In the genomic region with DNA sequence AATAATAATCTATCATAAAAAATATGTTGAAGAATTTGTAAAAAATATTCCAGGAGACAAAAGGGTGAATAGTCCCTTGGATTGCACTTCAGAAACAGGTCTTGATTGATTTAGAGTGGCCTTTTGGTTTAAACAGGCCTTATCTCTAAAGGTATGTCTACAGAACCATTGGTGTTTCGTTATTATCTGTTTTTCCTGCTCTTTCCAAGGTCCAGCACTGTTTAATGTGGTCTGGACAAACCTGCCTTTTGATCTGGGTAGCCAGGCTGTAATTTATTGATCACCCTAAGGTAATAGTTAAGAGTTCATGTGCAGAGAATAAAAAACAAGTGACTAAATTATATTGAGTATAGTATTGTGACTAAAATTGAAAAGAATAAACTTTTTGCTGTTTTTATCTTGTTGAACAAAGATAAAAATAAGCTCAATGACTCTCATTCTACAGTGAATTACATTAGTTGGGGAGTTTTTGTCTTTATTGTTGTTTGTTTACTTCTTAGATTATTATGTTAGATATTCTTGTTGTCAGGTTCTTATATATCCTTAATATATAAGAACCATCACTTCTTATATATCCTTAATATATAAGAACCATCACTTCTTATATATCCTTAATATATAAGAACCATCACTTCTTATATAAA, we compare ENCODE assay signal across 16 cellular contexts. TPM values are rescaled to one million over a fixed set of nuclear protein-coding genes. Genes with fewer than 3 reads are reported as not detected.
"Had no signal": no experiment of that assay in that cellular context is flagged by ENCODE, and none has a peak within 500 bp of the region (broad histone marks: within the 10 kb centered on the region; RNA-seq: fewer than 3 reads in every experiment).

No MANE protein-coding gene starts in this region.

- H3K4me3 ChIP-seq: lower lobe of right lung, prostate gland, sigmoid colon, upper lobe of left lung had no signal

- DNase-seq: activated B cell treated with CpG ODN at 0.5 μM for 24 hours; activated CD4-positive, alpha-beta T cell treated with anti-CD3 and anti-CD28 coated beads, Interleukin-2, amount 10 ng/mL, durations not matched to agents 24 days and 14 days; activated naive CD4-positive, alpha-beta T cell treated with Interleukin-2 at 50 U/mL for 16 hours; effector memory CD8-positive, alpha-beta T cell; lower lobe of right lung; naive thymus-derived CD4-positive, alpha-beta T cell; sigmoid colon; stimulated activated CD4-positive, alpha-beta T cell treated with anti-CD3 and anti-CD28 coated beads, Interleukin-4, amount 100 ng/mL, for 1 hour; stimulated activated CD8-positive, alpha-beta memory T cell treated with anti-CD3 and anti-CD28 coated beads, Interleukin-4, amount 100 ng/mL, for 48 hours; upper lobe of left lung had no signal

- H3K4me1 Mint-ChIP-seq: activated B cell treated with CpG ODN at 0.5 μM for 24 hours; activated CD4-positive, alpha-beta T cell treated with anti-CD3 and anti-CD28 coated beads, Interleukin-2, amount 10 ng/mL, durations not matched to agents 24 days and 14 days had no signal

- H3K9me3 ChIP-seq: lower lobe of right lung, prostate gland, sigmoid colon, upper lobe of left lung had no signal

- H3K27ac ChIP-seq: lower lobe of right lung, prostate gland, sigmoid colon, upper lobe of left lung had no signal

- ATAC-seq: naive thymus-derived CD4-positive, alpha-beta T cell had no signal

- H3K27ac Mint-ChIP-seq: activated B cell treated with CpG ODN at 0.5 μM for 24 hours; activated CD4-positive, alpha-beta T cell treated with anti-CD3 and anti-CD28 coated beads, Interleukin-2, amount 10 ng/mL, durations not matched to agents 24 days and 14 days; dendritic cell treated with granulocyte-macrophage colony-stimulating factor and Interleukin-4, amounts not matched to agents 40 ng/mL and 50 ng/mL, for 4 days; naive thymus-derived CD4-positive, alpha-beta T cell; stimulated activated naive CD8-positive, alpha-beta T cell treated with anti-CD3 and anti-CD28 coated beads, Interleukin-15, Interleukin-2, amounts not matched to agents 100 ng/mL and 50 ng/mL, for 24 hours; T-helper 1 cell treated with Interleukin-12 subunit alpha and Interleukin-12 subunit beta and Interleukin-4 antibody, amounts not matched to agents 30 μg/mL and 1 μg/mL, for 36 hours had no signal

- H3K4me1 ChIP-seq: lower lobe of right lung, prostate gland had no signal

- H3K36me3 ChIP-seq: lower lobe of right lung, prostate gland, sigmoid colon, upper lobe of left lung had no signal

- H3K4me3 Mint-ChIP-seq: activated B cell treated with CpG ODN at 0.5 μM for 24 hours; activated CD4-positive, alpha-beta T cell treated with anti-CD3 and anti-CD28 coated beads, Interleukin-2, amount 10 ng/mL, durations not matched to agents 24 days and 14 days; dendritic cell treated with granulocyte-macrophage colony-stimulating factor and Interleukin-4, amounts not matched to agents 40 ng/mL and 50 ng/mL, for 4 days; effector memory CD8-positive, alpha-beta T cell; naive thymus-derived CD4-positive, alpha-beta T cell; stimulated activated naive CD8-positive, alpha-beta T cell treated with anti-CD3 and anti-CD28 coated beads, Interleukin-15, Interleukin-2, amounts not matched to agents 100 ng/mL and 50 ng/mL, for 24 hours; T-helper 1 cell treated with Interleukin-12 subunit alpha and Interleukin-12 subunit beta and Interleukin-4 antibody, amounts not matched to agents 30 μg/mL and 1 μg/mL, for 36 hours had no signal

- H3K9me3 Mint-ChIP-seq: activated B cell treated with CpG ODN at 0.5 μM for 24 hours; activated CD4-positive, alpha-beta T cell treated with anti-CD3 and anti-CD28 coated beads, Interleukin-2, amount 10 ng/mL, durations not matched to agents 24 days and 14 days; dendritic cell treated with granulocyte-macrophage colony-stimulating factor and Interleukin-4, amounts not matched to agents 40 ng/mL and 50 ng/mL, for 4 days; effector memory CD8-positive, alpha-beta T cell; naive thymus-derived CD4-positive, alpha-beta T cell; stimulated activated naive CD8-positive, alpha-beta T cell treated with anti-CD3 and anti-CD28 coated beads, Interleukin-15, Interleukin-2, amounts not matched to agents 100 ng/mL and 50 ng/mL, for 24 hours; T-helper 1 cell treated with Interleukin-12 subunit alpha and Interleukin-12 subunit beta and Interleukin-4 antibody, amounts not matched to agents 30 μg/mL and 1 μg/mL, for 36 hours had no signal

- H3K36me3 Mint-ChIP-seq: naive thymus-derived CD4-positive, alpha-beta T cell had no signal

- H3K27me3 Mint-ChIP-seq: activated B cell treated with CpG ODN at 0.5 μM for 24 hours; dendritic cell treated with granulocyte-macrophage colony-stimulating factor and Interleukin-4, amounts not matched to agents 40 ng/mL and 50 ng/mL, for 4 days; effector memory CD8-positive, alpha-beta T cell; stimulated activated naive CD8-positive, alpha-beta T cell treated with anti-CD3 and anti-CD28 coated beads, Interleukin-15, Interleukin-2, amounts not matched to agents 100 ng/mL and 50 ng/mL, for 24 hours had no signal

- H3K27me3 ChIP-seq: sigmoid colon, upper lobe of left lung had no signal

RNA-seq across cellular contexts. Expression of a gene that starts 25.1 kb away (rescaled TPM):
- total RNA-seq: activated B cell treated with CpG ODN at 0.5 μM for 24 hours; activated CD4-positive, alpha-beta T cell treated with anti-CD3 and anti-CD28 coated beads, Interleukin-2, amount 10 ng/mL, durations not matched to agents 24 days and 14 days; epithelial cell of proximal tubule; lower lobe of right lung; naive thymus-derived CD4-positive, alpha-beta T cell; prostate gland; sigmoid colon; temporal lobe had no signal
- polyA plus RNA-seq: naive thymus-derived CD4-positive, alpha-beta T cell; sigmoid colon had no signal
